ENCODE assay signal across 1 cellular context in genomic region chr15:63493451-63493850, GRCh38.
TF ChIP-seq lines count a peak whose summit lies in the region.

No MANE protein-coding gene starts in this region.

TF ChIP-seq in H1, 55 proteins besides CTCF, POLR2A, EP300 and RAD21:
- TF ChIP-seq TCF12 (IDR thresholded peaks at IDR 0.05; ENCODE audit: low read depth, low read length), result no peak
- TF ChIP-seq CHD2 (IDR thresholded peaks at IDR 0.05; ENCODE audit: low read length), result no peak
- TF ChIP-seq YY1 (IDR thresholded peaks at IDR 0.05; ENCODE audit: low read depth, low read length), result no peak
- TF ChIP-seq POU5F1 (IDR thresholded peaks at IDR 0.05; ENCODE audit: low read depth, low read length), result no peak
- no peak for TF ChIP-seq RBBP5 (IDR thresholded peaks at IDR 0.05; ENCODE audit: borderline replicate concordance, low read depth, low read length)
- no peak for TF ChIP-seq RXRA (IDR thresholded peaks at IDR 0.05; ENCODE audit: insufficient read depth, low read depth, low read length)
- no peak for TF ChIP-seq SP2 (IDR thresholded peaks at IDR 0.05; ENCODE audit: low read length)
